Comparison of ENCODE assay signal across 10 cellular contexts in genomic region chr11:47905358-47906059, GRCh38. TPM values are rescaled to one million over a fixed set of nuclear protein-coding genes. Genes with fewer than 3 reads are reported as not detected.
DNase-seq lines count a peak whose midpoint lies in the region; ATAC-seq and TF ChIP-seq lines count a peak whose summit lies in the region.
"Had no signal": no experiment of that assay in that cellular context is flagged by ENCODE, and none has a peak within 500 bp of the region (broad histone marks: within the 10 kb centered on the region; RNA-seq: fewer than 3 reads in every experiment).

No MANE protein-coding gene starts in this region.

- H2BK15ac ChIP-seq in mesenchymal stem cell (ENCODE audit: low read depth, poor library complexity, severe bottlenecking), result no peak overlapping the region

- peak overlapping the region; percentile 96 for H4K8ac ChIP-seq in mesenchymal stem cell (ENCODE audit: low read length)

- TF ChIP-seq CTCF in DOHH2 (IDR thresholded peaks at IDR 0.05; ENCODE audit: low read depth, low read length, poor library complexity, severe bottlenecking) (no peak), left ventricle myocardium inferior (IDR thresholded peaks at IDR 0.05; ENCODE audit: borderline replicate concordance) (no peak)

- peak overlapping the region in 1 of 2 experiments; percentile 89 for H3K4ac ChIP-seq in mesenchymal stem cell (ENCODE audit: low read depth in 1 of 2, low read length in 2 of 2)

- no peaks in the 10 kb centered on the region for H3K79me2 ChIP-seq in DOHH2 (ENCODE audit: control insufficient read depth, low read length)

- H3K4me2 ChIP-seq in DOHH2 (ENCODE audit: low read length) (0 out of 2 replicates have a peak overlapping the region, but pooled peaks have one; percentile 13), mesenchymal stem cell (ENCODE audit: low read length, poor library complexity, severe bottlenecking) (no peak overlapping the region)

- no peak overlapping the region for H3K9ac ChIP-seq in mesenchymal stem cell (ENCODE audit: low read length)

- WGBS in mesenchymal stem cell, result 57% methylated on average over 21 of the region's 22 CpGs

- peak overlapping the region; percentile 69 to 96 for H2BK12ac ChIP-seq in mesenchymal stem cell (ENCODE audit: low read length in 2 of 2)

- H2BK5ac ChIP-seq in mesenchymal stem cell (ENCODE audit: low read depth, low read length, poor library complexity, severe bottlenecking), result no peak overlapping the region

- H3K27me3 ChIP-seq in DOHH2 (ENCODE audit: control insufficient read depth, low read length), result no peaks in the 10 kb centered on the region; the same call in 1 of the 2 replicates
- no peaks in the 10 kb centered on the region for H3K27me3 ChIP-seq in mesenchymal stem cell (ENCODE audit: control insufficient read depth in 1 of 2, insufficient read depth in 1 of 2, low read length in 2 of 2)
- no peaks in the 10 kb centered on the region for H3K27me3 ChIP-seq in left ventricle myocardium inferior (ENCODE audit: low read depth)

- no peaks in the 10 kb centered on the region for H3F3A ChIP-seq in DOHH2 (ENCODE audit: control insufficient read depth, insufficient read depth)

- intact Hi-C loops in left ventricle myocardium inferior (cut with micrococcal nuclease), result no loop called here

- peak overlapping the region in 1 of 2 experiments; percentile 83 for H3K14ac ChIP-seq in mesenchymal stem cell (ENCODE audit: low read length in 2 of 2)

- H3K79me1 ChIP-seq in mesenchymal stem cell (replicated peaks; ENCODE audit: low read length, poor library complexity, severe bottlenecking), result no peaks in the 10 kb centered on the region

- DNase-seq in MV-4-11 (lab: John Stamatoyannopoulos, UW) (peak; percentile 77), amniotic epithelial cell (ENCODE audit: low read depth) (peak; percentile 89), mesenchymal stem cell (peak; percentile 89), DMS114 treated with DMSO at 0.1 percent for 48 hours (lab: John Stamatoyannopoulos, UW; ENCODE audit: unreplicated experiment) (no peak), activated T-cell treated with anti-CD3 and anti-CD28 coated beads for 4 hours (no peak), left ventricle myocardium inferior (no peak)
- DNase-seq: activated naive CD8-positive, alpha-beta T cell treated with anti-CD3 and anti-CD28 coated beads, Interleukin-2, amount 50 U/mL, for 24 hours; nucleus accumbens had no signal

- peak overlapping the region; percentile 72 to 92 for H3K18ac ChIP-seq in mesenchymal stem cell (ENCODE audit: low read depth in 1 of 2, low read length in 2 of 2)

- no peak overlapping the region for H2AFZ ChIP-seq in mesenchymal stem cell (ENCODE audit: low read depth, low read length)

- no peaks in the 10 kb centered on the region for H3K9me2 ChIP-seq in DOHH2 (replicated peaks; ENCODE audit: control insufficient read depth, low read length)

- no peak overlapping the region for H3K4me3 ChIP-seq in DOHH2 (ENCODE audit: low read length)
- H3K4me3 ChIP-seq in mesenchymal stem cell (ENCODE audit: insufficient read depth in 1 of 2, low read depth in 1 of 2, low read length in 2 of 2), result peak overlapping the region in 1 of 2 experiments; percentile 3
- H3K4me3 ChIP-seq in left ventricle myocardium inferior, result no peak overlapping the region

- H3K9me3 ChIP-seq in DOHH2 (ENCODE audit: control insufficient read depth, insufficient read depth, low read length) (no peaks in the 10 kb centered on the region), mesenchymal stem cell (ENCODE audit: control insufficient read depth, low read length) (no peaks in the 10 kb centered on the region), left ventricle myocardium inferior (replicated peaks) (no peaks in the 10 kb centered on the region)

- H4K20me1 ChIP-seq in DOHH2 (ENCODE audit: control insufficient read depth, insufficient read depth, low read depth, low read length), result no peaks in the 10 kb centered on the region

- peak overlapping the region; percentile 90 for H4K91ac ChIP-seq in mesenchymal stem cell (ENCODE audit: low read length)

- no peak for ATAC-seq in GM18873 (IDR thresholded peaks at IDR 0.05; ENCODE audit: low FRiP score, unreplicated experiment)
- ATAC-seq: activated naive CD8-positive, alpha-beta T cell treated with anti-CD3 and anti-CD28 coated beads, Interleukin-2, amount 50 U/mL, for 24 hours had no signal

- H3K23ac ChIP-seq in mesenchymal stem cell (ENCODE audit: low read length in 2 of 2), result no peak overlapping the region

- H3K4me1 ChIP-seq in DOHH2 (ENCODE audit: control insufficient read depth, low read length) (peaks cover 12% of the 10 kb centered on the region), mesenchymal stem cell (ENCODE audit: control insufficient read depth, insufficient read depth, low read depth, low read length) (peaks cover 8% of the 10 kb centered on the region), left ventricle myocardium inferior (no peaks in the 10 kb centered on the region)

- peak overlapping the region; percentile 64 for H2BK120ac ChIP-seq in mesenchymal stem cell (ENCODE audit: low read depth, low read length)

- no peak overlapping the region for H3K27ac ChIP-seq in DOHH2 (ENCODE audit: low read depth, low read length)
- peak overlapping the region; percentile 76 for H3K27ac ChIP-seq in mesenchymal stem cell (ENCODE audit: low read length, poor library complexity, severe bottlenecking)
- H3K27ac ChIP-seq in left ventricle myocardium inferior (replicated peaks), result no peak overlapping the region

- no peaks in the 10 kb centered on the region for H3K36me3 ChIP-seq in DOHH2 (ENCODE audit: control insufficient read depth, low read length)
- H3K36me3 ChIP-seq in mesenchymal stem cell (ENCODE audit: control insufficient read depth in 1 of 2, insufficient read depth in 2 of 2, low read depth in 1 of 2, low read length in 2 of 2), result no peaks in the 10 kb centered on the region
- H3K36me3 ChIP-seq in left ventricle myocardium inferior, result no peaks in the 10 kb centered on the region

- peak overlapping the region; percentile 61 for H2AK5ac ChIP-seq in mesenchymal stem cell (ENCODE audit: low read length, severe bottlenecking)

RNA-seq across cellular contexts. Expression of gene NUP160, which starts 57.4 kb away (rescaled TPM):
- polyA plus RNA-seq in mesenchymal stem cell (2013, experiment 1 of 2), result 12.5 TPM
- 12.7 TPM for polyA plus RNA-seq in mesenchymal stem cell (2013, experiment 2 of 2)
- total RNA-seq in left ventricle myocardium inferior, result 12.8 TPM

Comparison
In these comparisons a context has a peak if more than half of its experiments do, and no peak if none do; other contexts are left out.
1. DNase-seq: peak in MV-4-11 (single experiment), amniotic epithelial cell (single experiment) and mesenchymal stem cell (single experiment); none in DMS114 treated with DMSO at 0.1 percent for 48 hours (single experiment), activated T-cell treated with anti-CD3 and anti-CD28 coated beads for 4 hours (single experiment) and left ventricle myocardium inferior (single experiment).